ENCODE assay signal across 1 cellular context in the genomic region with DNA sequence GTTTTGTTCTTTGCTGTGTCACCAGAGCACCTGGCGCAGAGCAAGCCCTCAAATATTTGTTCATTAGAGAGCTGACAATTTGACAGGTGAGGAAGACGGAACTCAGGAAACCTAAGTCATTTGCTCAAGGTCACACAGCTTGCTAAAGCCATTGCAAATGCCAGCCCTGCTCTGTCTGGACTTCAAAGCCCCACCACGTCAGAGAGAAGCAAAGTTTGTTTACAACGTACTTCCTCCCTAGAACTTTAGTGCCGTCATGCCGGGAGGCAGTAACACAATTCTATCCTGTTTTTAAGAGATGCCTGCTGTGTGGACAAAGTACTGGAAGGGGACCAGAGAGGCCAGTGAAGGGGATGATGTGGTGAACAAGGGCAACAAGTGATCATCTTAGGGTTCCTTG.
TF ChIP-seq lines count a peak whose summit lies in the region.

No MANE protein-coding gene starts in this region.

TF ChIP-seq in H1, 55 proteins besides CTCF, POLR2A, EP300 and RAD21:
- TF ChIP-seq NANOG (IDR thresholded peaks at IDR 0.05; ENCODE audit: insufficient read depth, low read depth, low read length, poor library complexity, severe bottlenecking) (no peak), SIX5 (IDR thresholded peaks at IDR 0.05; ENCODE audit: low read depth, low read length) (no peak), TAF1 (IDR thresholded peaks at IDR 0.05; ENCODE audit: low read depth, low read length) (no peak)
